Comparison of ENCODE assay signal across 8 cellular contexts in genomic region chr13:31045621-31046081, GRCh38.
DNase-seq lines count a peak whose midpoint lies in the region; ATAC-seq, FAIRE-seq and TF ChIP-seq lines count a peak whose summit lies in the region.

No MANE protein-coding gene starts in this region.

- no peaks in the 10 kb centered on the region for H3K36me3 Mint-ChIP-seq in natural killer cell

- H3K4me3 ChIP-seq in dorsolateral prefrontal cortex (no peak overlapping the region), suprapubic skin (peak overlapping the region; percentile 17)

- DNase-seq in GM18507 (ENCODE audit: extremely low spot score, insufficient read length, low read depth) (no peak), KG1 (lab: John Stamatoyannopoulos, UW) (peak; percentile 17), dorsolateral prefrontal cortex (no peak), natural killer cell (no peak), suprapubic skin (ENCODE audit: low spot score in 2 of 2) (peak in 1 of 2 donors; percentile 70)
- peak; percentile 43 to 80 for DNase-seq in activated CD4-positive, alpha-beta T cell treated with anti-CD3 and anti-CD28 coated beads, Interleukin-2, amount 50 U/mL, for 24 hours (ENCODE audit: low read depth in 1 of 2, low spot score in 1 of 2)

- peak; percentile 85 for FAIRE-seq in GM18507 (lab: Jason Lieb, UNC)

- peaks cover 30% of the 10 kb centered on the region for H3K4me1 ChIP-seq in suprapubic skin

- H3K27ac Mint-ChIP-seq in natural killer cell, result peak overlapping the region in 1 of 2 donors; percentile 58

- H3K27me3 ChIP-seq in dorsolateral prefrontal cortex (peaks cover 0 to 5% (median 0%) of the 10 kb centered on the region in 45 donors), suprapubic skin (no peaks in the 10 kb centered on the region)

- peak; percentile 43 to 68 (median 45) for ATAC-seq in natural killer cell
- ATAC-seq in GM21367 (IDR thresholded peaks at IDR 0.05; ENCODE audit: unreplicated experiment), result no peak
- no peak for ATAC-seq in HG02588 (IDR thresholded peaks at IDR 0.05; ENCODE audit: unreplicated experiment)

- TF ChIP-seq CTCF in dorsolateral prefrontal cortex (IDR thresholded peaks at IDR 0.05 in 54 of 56, conservative IDR thresholded peaks at IDR 0.05 in 2 of 56; ENCODE audit: low read depth in 1 of 56, partially characterized antibody in 56 of 56), result no peak
- TF ChIP-seq CTCF in natural killer cell (IDR thresholded peaks at IDR 0.05), result no peak
- no peak for TF ChIP-seq CTCF in suprapubic skin (IDR thresholded peaks at IDR 0.05)

- no peaks in the 10 kb centered on the region for H3K36me3 ChIP-seq in suprapubic skin

- peaks cover 17 to 38% of the 10 kb centered on the region in 2 donors for H3K27me3 Mint-ChIP-seq in natural killer cell (ENCODE audit: low read depth in 2 of 2)

- WGBS in suprapubic skin, result 27% methylated on average over 8 of the region's 8 CpGs

- intact Hi-C loops in dorsolateral prefrontal cortex (cut with DNase I) (loop anchor here (5.0 to 10.0 kb wide), 5 partner anchors 119 to 581 kb away; partner anchors contain the start of genes HMGB1 (in 2 of the 2) and HSPH1 (in 1 of the 2)), natural killer cell (cut with micrococcal nuclease) (no loop called here)

- no peaks in the 10 kb centered on the region for H3K9me3 ChIP-seq in suprapubic skin

- H3K27ac ChIP-seq in dorsolateral prefrontal cortex, result peak overlapping the region in 32 of 59 donors; percentile 10 to 81 (median 54)
- H3K27ac ChIP-seq in suprapubic skin, result peak overlapping the region; percentile 77

- no peak overlapping the region for H3K4me3 Mint-ChIP-seq in natural killer cell

- TF ChIP-seq EP300 in suprapubic skin (IDR thresholded peaks at IDR 0.05), result no peak

- no peaks in the 10 kb centered on the region for H3K9me3 Mint-ChIP-seq in natural killer cell

- peaks cover 14 to 22% of the 10 kb centered on the region in 2 donors for H3K4me1 Mint-ChIP-seq in natural killer cell

- no peak for TF ChIP-seq POLR2A in suprapubic skin (IDR thresholded peaks at IDR 0.05)

Comparison
In these comparisons a context has a peak if more than half of its experiments do, and no peak if none do; other contexts are left out.
1. DNase-seq: peak in KG1 (single experiment) and activated CD4-positive, alpha-beta T cell treated with anti-CD3 and anti-CD28 coated beads, Interleukin-2, amount 50 U/mL, for 24 hours (2 of 2); none in GM18507 (single experiment), dorsolateral prefrontal cortex (0 of 10) and natural killer cell (single experiment).
2. ATAC-seq: peak in natural killer cell (3 of 3); none in GM21367 (single experiment) and HG02588 (single experiment).